ENCODE assay signal across 18 cellular contexts in genomic region chr14:101556131-101556530, GRCh38. TPM values are rescaled to one million over a fixed set of nuclear protein-coding genes. Genes with fewer than 3 reads are reported as not detected.
DNase-seq lines count a peak whose midpoint lies in the region; ATAC-seq and TF ChIP-seq lines count a peak whose summit lies in the region.
"Had no signal": no experiment of that assay in that cellular context is flagged by ENCODE, and none has a peak within 500 bp of the region (broad histone marks: within the 10 kb centered on the region; RNA-seq: fewer than 3 reads in every experiment).

No MANE protein-coding gene starts in this region.

- no peak overlapping the region for H3K27ac ChIP-seq in SK-N-SH (ENCODE audit: low read depth in 2 of 2, low read length in 1 of 2)
- H3K27ac ChIP-seq in right lobe of liver, result no peak overlapping the region
- no peak overlapping the region for H3K27ac ChIP-seq in osteoblast (ENCODE audit: low read depth, low read length)
- H3K27ac ChIP-seq: 22Rv1, BLaER1 had no signal

- no peak overlapping the region for H3K27ac Mint-ChIP-seq in chondrocyte (ENCODE audit: unreplicated experiment)
- no peak overlapping the region for H3K27ac Mint-ChIP-seq in activated CD4-positive, alpha-beta T cell treated with anti-CD3 and anti-CD28 coated beads, Interleukin-2, amount 10 ng/mL, durations not matched to agents 7 days and 5 days
- H3K27ac Mint-ChIP-seq: HFFc6 had no signal

- H3K9me2 ChIP-seq in SK-N-SH, result no peaks in the 10 kb centered on the region

- H4K20me1 ChIP-seq in SK-N-SH (ENCODE audit: insufficient read depth) (no peaks in the 10 kb centered on the region), osteoblast (ENCODE audit: insufficient read depth, low read length) (peaks cover 3% of the 10 kb centered on the region)

- TF ChIP-seq POLR2A in right lobe of liver (IDR thresholded peaks at IDR 0.05), result no peak

- ATAC-seq in SK-N-SH treated with all-trans-retinoic acid at 6 μM for 48 hours (no peak), right lobe of liver (no peak), HG02981 (IDR thresholded peaks at IDR 0.05; ENCODE audit: unreplicated experiment) (no peak)

- no peaks in the 10 kb centered on the region for H3K36me3 ChIP-seq in SK-N-SH (replicated peaks in 1 of 2; ENCODE audit: control insufficient read depth in 1 of 2, insufficient read depth in 2 of 2, low read length in 1 of 2)
- H3K36me3 ChIP-seq in right lobe of liver, result no peaks in the 10 kb centered on the region
- H3K36me3 ChIP-seq in osteoblast (ENCODE audit: insufficient read depth, low read length), result no peaks in the 10 kb centered on the region
- H3K36me3 ChIP-seq: BLaER1 had no signal

- H2AFZ ChIP-seq in SK-N-SH (ENCODE audit: low read depth) (no peak overlapping the region), osteoblast (ENCODE audit: low read length) (no peak overlapping the region)

- DNase-seq in SK-N-SH (peak; percentile 34), chondrocyte (ENCODE audit: low spot score) (peak; percentile 80), right lobe of liver (peak in 2 of 3 donors; percentile 20 to 32), osteoblast (ENCODE audit: insufficient read length, low spot score, missing footprints) (peak; percentile 92)
- no peak for DNase-seq in stimulated activated CD4-positive, alpha-beta T cell treated with anti-CD3 and anti-CD28 coated beads, Interleukin-12 subunit alpha, Interleukin-12 subunit beta, amount 100 ng/mL, for 4 hours
- no peak for DNase-seq in activated CD4-positive, alpha-beta T cell treated with anti-CD3 and anti-CD28 coated beads, Interleukin-2, amount 10 ng/mL, durations not matched to agents 7 days and 5 days
- DNase-seq: AML-193; Caco-2; CD8-positive, alpha-beta memory T cell; DMS53; GF-D8; HCEC 1CT; HFFc6 had no signal

- no peak for TF ChIP-seq EP300 in SK-N-SH (IDR thresholded peaks at IDR 0.05; ENCODE audit: borderline replicate concordance in 1 of 2, low read depth in 1 of 2, low read length in 1 of 2)

- CTCF ChIA-PET in SK-N-SH (lab: Yijun Ruan, JAX), result no interaction called here
- CTCF ChIA-PET in activated CD4-positive, alpha-beta T cell treated with anti-CD3 and anti-CD28 coated beads, Interleukin-2, amount 10 ng/mL, durations not matched to agents 7 days and 5 days (lab: Charles Lee), result no interaction called here

- H3K9me3 ChIP-seq in SK-N-SH (no peaks in the 10 kb centered on the region), right lobe of liver (no peaks in the 10 kb centered on the region), osteoblast (ENCODE audit: low read depth, low read length) (no peaks in the 10 kb centered on the region)
- H3K9me3 ChIP-seq: Caco-2 had no signal

- H3K79me2 ChIP-seq in SK-N-SH (ENCODE audit: insufficient read depth) (no peaks in the 10 kb centered on the region), osteoblast (ENCODE audit: insufficient read depth, low read length) (no peaks in the 10 kb centered on the region)

- POLR2A ChIA-PET in SK-N-SH (lab: Yijun Ruan, JAX), result no interaction called here
- POLR2A ChIA-PET in activated CD4-positive, alpha-beta T cell treated with anti-CD3 and anti-CD28 coated beads, Interleukin-2, amount 10 ng/mL, durations not matched to agents 7 days and 5 days (lab: Charles Lee), result no interaction called here

- no peak overlapping the region for H3K4me3 Mint-ChIP-seq in chondrocyte (ENCODE audit: unreplicated experiment)
- H3K4me3 Mint-ChIP-seq in activated CD4-positive, alpha-beta T cell treated with anti-CD3 and anti-CD28 coated beads, Interleukin-2, amount 10 ng/mL, durations not matched to agents 7 days and 5 days, result no peak overlapping the region
- H3K4me3 Mint-ChIP-seq: CD8-positive, alpha-beta memory T cell; HFFc6 had no signal

- H3K4me3 ChIP-seq in SK-N-SH (ENCODE audit: low read depth in 2 of 2, low read length in 1 of 2) (no peak overlapping the region), right lobe of liver (no peak overlapping the region), osteoblast (ENCODE audit: insufficient read depth, low read length) (no peak overlapping the region)
- H3K4me3 ChIP-seq: BLaER1 had no signal

- no peaks in the 10 kb centered on the region for H3K9me3 Mint-ChIP-seq in chondrocyte (ENCODE audit: low read depth)
- no peaks in the 10 kb centered on the region for H3K9me3 Mint-ChIP-seq in activated CD4-positive, alpha-beta T cell treated with anti-CD3 and anti-CD28 coated beads, Interleukin-2, amount 10 ng/mL, durations not matched to agents 7 days and 5 days

- H3K27me3 ChIP-seq in SK-N-SH (ENCODE audit: insufficient read depth) (no peaks in the 10 kb centered on the region), right lobe of liver (no peaks in the 10 kb centered on the region), osteoblast (ENCODE audit: insufficient read depth, low read length) (peaks cover 33% of the 10 kb centered on the region)

- WGBS in SK-N-SH (ENCODE audit: low lambda C conversion rate), result 60% methylated on average over 1 of the region's 10 CpGs
- WGBS in right lobe of liver (ENCODE audit: insufficient coverage, low coverage, low lambda C conversion rate, missing lambda C conversion rate), result 100% methylated on average over 1 of the region's 10 CpGs

- intact Hi-C loops in right lobe of liver (cut with DNase I), result loop anchor here in 1 of 2 donors (10.0 kb wide), 1 partner anchor 151 kb away; no protein-coding TSS in a partner anchor

- no peak for TF ChIP-seq CTCF in SK-N-SH (IDR thresholded peaks at IDR 0.05)
- no peak for TF ChIP-seq CTCF in chondrocyte (IDR thresholded peaks at IDR 0.05)
- no peak for TF ChIP-seq CTCF in right lobe of liver (IDR thresholded peaks at IDR 0.05)
- no peak for TF ChIP-seq CTCF in osteoblast (IDR thresholded peaks at IDR 0.05; ENCODE audit: extremely low read depth, low read depth, low read length)

- H3K4me2 ChIP-seq in SK-N-SH (no peak overlapping the region), osteoblast (ENCODE audit: insufficient read depth, low read length) (no peak overlapping the region)
- H3K4me2 ChIP-seq: BLaER1 had no signal

- no peak for TF ChIP-seq RAD21 in SK-N-SH (IDR thresholded peaks at IDR 0.05; ENCODE audit: low read length)

- H3K9ac ChIP-seq in SK-N-SH, result no peak overlapping the region
- H3K9ac ChIP-seq: BLaER1 had no signal

- H3K36me3 Mint-ChIP-seq in chondrocyte (ENCODE audit: low read depth), result no peaks in the 10 kb centered on the region
- no peaks in the 10 kb centered on the region for H3K36me3 Mint-ChIP-seq in activated CD4-positive, alpha-beta T cell treated with anti-CD3 and anti-CD28 coated beads, Interleukin-2, amount 10 ng/mL, durations not matched to agents 7 days and 5 days (ENCODE audit: low read depth)
- H3K36me3 Mint-ChIP-seq: CD8-positive, alpha-beta memory T cell had no signal

- no peaks in the 10 kb centered on the region for H3F3A ChIP-seq in SK-N-SH (replicated peaks; ENCODE audit: insufficient read depth)

- H3K4me1 ChIP-seq in SK-N-SH (ENCODE audit: control insufficient read depth in 1 of 2, insufficient read depth in 2 of 2, low read depth in 1 of 2, low read length in 1 of 2) (peaks cover 0 to 30% of the 10 kb centered on the region in 2 experiments; a peak in 1 of 4 replicates), right lobe of liver (peaks cover 0 to 4% (median 0%) of the 10 kb centered on the region in 4 donors), osteoblast (ENCODE audit: insufficient read depth, low read length) (no peaks in the 10 kb centered on the region)

- H3K27me3 Mint-ChIP-seq in chondrocyte (ENCODE audit: low read depth), result peaks cover 45% of the 10 kb centered on the region
- H3K27me3 Mint-ChIP-seq in activated CD4-positive, alpha-beta T cell treated with anti-CD3 and anti-CD28 coated beads, Interleukin-2, amount 10 ng/mL, durations not matched to agents 7 days and 5 days, result peaks cover 18% of the 10 kb centered on the region

- peaks cover 7% of the 10 kb centered on the region for H3K4me1 Mint-ChIP-seq in chondrocyte (ENCODE audit: low read depth)
- no peaks in the 10 kb centered on the region for H3K4me1 Mint-ChIP-seq in activated CD4-positive, alpha-beta T cell treated with anti-CD3 and anti-CD28 coated beads, Interleukin-2, amount 10 ng/mL, durations not matched to agents 7 days and 5 days

TF ChIP-seq in SK-N-SH, 30 proteins besides CTCF, POLR2A, EP300 and RAD21 (continues in another document):
- no peak for TF ChIP-seq ZBTB33 (IDR thresholded peaks at IDR 0.05; ENCODE audit: borderline replicate concordance, low read depth)

TF ChIP-seq in SK-N-SH treated with all-trans-retinoic acid at 6 μM for 48 hours, 23 proteins besides CTCF, POLR2A, EP300 and RAD21 (continues in another document):
- TF ChIP-seq ZFP3 (CRISPR knock-in tag; IDR thresholded peaks at IDR 0.05) (no peak), CREB5 (CRISPR knock-in tag; IDR thresholded peaks at IDR 0.05; ENCODE audit: low read depth) (no peak), ISL1 (CRISPR knock-in tag; IDR thresholded peaks at IDR 0.05) (no peak), ZFP30 (CRISPR knock-in tag; IDR thresholded peaks at IDR 0.05) (no peak)

RNA-seq across cellular contexts. Expression of gene DIO3, which starts 5.2 kb away (rescaled TPM):
- polyA plus RNA-seq in SK-N-SH (2012; rRNA removed), result 0.03 TPM in 1 of 2 replicates, not detected in the other
- polyA plus RNA-seq in SK-N-SH (2012; cell fraction: cytosol; rRNA removed), result 0.01 TPM in 2 replicates
- polyA plus RNA-seq in SK-N-SH (2012; cell fraction: nucleus; rRNA removed), result not detected in 2 replicates
- not detected in 3 replicates for total RNA-seq in chondrocyte
- total RNA-seq in right lobe of liver, result 1 to 10 TPM in 1 of 6 experiments, under 1 TPM in 1, not detected in 4; 0.39 to 6.4 TPM
- total RNA-seq in osteoblast, result not detected in 2 replicates
- not detected for total RNA-seq in activated CD4-positive, alpha-beta T cell treated with anti-CD3 and anti-CD28 coated beads, Interleukin-2, amount 10 ng/mL, durations not matched to agents 7 days and 5 days
- total RNA-seq: CD8-positive, alpha-beta memory T cell; H4; HFFc6 had no signal
- polyA plus RNA-seq: CD8-positive, alpha-beta memory T cell had no signal

Comparison
In these comparisons a context has a peak if more than half of its experiments do, and no peak if none do; other contexts are left out.
1. DNase-seq: peak in SK-N-SH (single experiment), chondrocyte (single experiment), right lobe of liver (2 of 3) and osteoblast (single experiment); none in stimulated activated CD4-positive, alpha-beta T cell treated with anti-CD3 and anti-CD28 coated beads, Interleukin-12 subunit alpha, Interleukin-12 subunit beta, amount 100 ng/mL, for 4 hours (single experiment) and activated CD4-positive, alpha-beta T cell treated with anti-CD3 and anti-CD28 coated beads, Interleukin-2, amount 10 ng/mL, durations not matched to agents 7 days and 5 days (single experiment).